17 cellular contexts compared by ENCODE assay signal in the genomic region with DNA sequence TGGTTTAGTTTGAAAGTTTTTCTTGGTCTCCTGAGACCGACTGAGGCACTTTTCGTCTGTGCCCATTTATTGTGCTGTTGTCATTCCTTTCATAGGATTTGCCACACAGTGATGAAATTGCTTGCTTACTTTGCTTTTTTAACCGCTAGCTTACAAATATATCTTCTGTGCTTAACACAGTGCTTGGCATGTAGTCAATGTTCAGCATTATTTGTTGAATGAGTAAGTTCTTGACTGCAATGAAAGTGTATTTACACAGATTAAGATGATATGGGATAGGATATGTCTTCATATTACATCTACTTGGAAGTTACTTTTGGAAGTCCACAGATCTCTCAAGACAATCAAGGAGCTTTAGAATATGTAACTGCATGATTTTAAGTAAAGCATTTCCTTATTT.
"Had no signal": no experiment of that assay in that cellular context is flagged by ENCODE, and none has a peak within 500 bp of the region (broad histone marks: within the 10 kb centered on the region; RNA-seq: fewer than 3 reads in every experiment).

No MANE protein-coding gene starts in this region.

- H3K27ac ChIP-seq: colonic mucosa, neutrophil, right atrium auricular region had no signal

- H3K9me3 ChIP-seq: colonic mucosa, mucosa of descending colon, neutrophil, right atrium auricular region had no signal

- H3K27me3 ChIP-seq: colonic mucosa, neutrophil, right atrium auricular region had no signal

- DNase-seq: colonic mucosa; effector CD4-positive, alpha-beta T cell; endodermal cell; foreskin melanocyte; head of caudate nucleus; hippocampal formation; islet precursor cell; mucosa of descending colon; naive thymus-derived CD8-positive, alpha-beta T cell; small intestine; stimulated activated CD4-positive, alpha-beta T cell treated with anti-CD3 and anti-CD28 coated beads, Interleukin-12 subunit alpha, Interleukin-12 subunit beta, amount 100 ng/mL, for 4 hours; stimulated activated CD4-positive, alpha-beta T cell treated with anti-CD3 and anti-CD28 coated beads, Interleukin-2, amount 100 ng/mL, for 48 hours; stimulated activated naive CD4-positive, alpha-beta T cell treated with Interleukin-2 at 50 U/mL for 16 hours; trophoblast cell had no signal

- H3K36me3 ChIP-seq: colonic mucosa, neutrophil, right atrium auricular region had no signal

- H3K9me3 Mint-ChIP-seq: endodermal cell had no signal

- H3K4me1 ChIP-seq: colonic mucosa, right atrium auricular region had no signal

- H3K36me3 Mint-ChIP-seq: naive thymus-derived CD8-positive, alpha-beta T cell had no signal

- ATAC-seq: left lobe of liver; mucosa of descending colon; naive thymus-derived CD8-positive, alpha-beta T cell had no signal

- H3K27ac Mint-ChIP-seq: endodermal cell; naive thymus-derived CD8-positive, alpha-beta T cell had no signal

- H3K4me3 ChIP-seq: colonic mucosa, mucosa of descending colon, right atrium auricular region had no signal
